19 cellular contexts compared by ENCODE assay signal in the genomic region with DNA sequence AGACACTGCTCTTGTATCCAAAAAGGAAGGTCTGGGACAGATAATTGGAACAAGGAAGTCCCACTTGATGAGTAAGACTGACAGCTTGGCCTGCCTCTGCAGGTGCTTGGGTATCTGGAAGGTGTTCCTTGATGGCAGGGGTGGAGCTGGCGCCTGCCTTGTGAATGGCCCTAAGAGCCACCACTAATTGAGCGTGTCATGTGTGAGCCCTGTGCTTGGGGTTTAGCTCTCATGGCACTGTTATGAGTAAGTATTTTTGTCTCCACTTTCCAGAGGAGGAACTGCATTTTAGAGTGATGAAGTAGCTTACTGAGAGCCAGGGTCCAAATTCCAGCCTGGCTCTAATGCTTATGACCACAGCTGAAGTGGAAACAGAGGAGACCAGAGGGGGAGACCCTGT.
"Had no signal": no experiment of that assay in that cellular context is flagged by ENCODE, and none has a peak within 500 bp of the region (broad histone marks: within the 10 kb centered on the region; RNA-seq: fewer than 3 reads in every experiment).

No MANE protein-coding gene starts in this region.

- H3K4me1 ChIP-seq: psoas muscle, stomach had no signal

- H3K36me3 ChIP-seq: esophagus squamous epithelium, stomach had no signal

- H3K27ac ChIP-seq: esophagus squamous epithelium, psoas muscle, stomach had no signal

- H3K9me3 ChIP-seq: esophagus squamous epithelium, mucosa of descending colon, psoas muscle, stomach had no signal

- ATAC-seq: activated CD4-positive, CD25-positive, alpha-beta regulatory T cell treated with anti-CD3 and anti-CD28 coated beads, Interleukin-2, amount 50 U/mL, for 24 hours; activated CD8-positive, alpha-beta T cell treated with anti-CD3 and anti-CD28 coated beads, Interleukin-2, amount 10 ng/mL, durations not matched to agents 7 days and 5 days; activated T-cell treated with anti-CD3 and anti-CD28 coated beads, Interleukin-2, amount 50 U/mL, for 4 hours; mucosa of descending colon; psoas muscle; right cardiac atrium; stimulated activated effector memory CD8-positive, alpha-beta T cell treated with anti-CD3 and anti-CD28 coated beads, Interleukin-12 subunit alpha, Interleukin-12 subunit beta, amount 100 ng/mL, for 72 hours had no signal

- DNase-seq: activated CD4-positive, alpha-beta T cell treated with anti-CD3 and anti-CD28 coated beads, Interleukin-2, amount 10 ng/mL, durations not matched to agents 7 days and 5 days; activated CD8-positive, alpha-beta T cell treated with anti-CD3 and anti-CD28 coated beads, Interleukin-2, amount 10 ng/mL, durations not matched to agents 7 days and 5 days; activated naive CD4-positive, alpha-beta T cell treated with anti-CD3 and anti-CD28 coated beads for 36 hours; activated T-cell treated with anti-CD3 and anti-CD28 coated beads, Interleukin-2, amount 50 U/mL, for 4 hours; anterior cingulate cortex; effector CD8-positive, alpha-beta T cell; esophagus squamous epithelium; immature natural killer cell; mesenchymal stem cell; mucosa of descending colon; naive B cell; psoas muscle; right cardiac atrium; stimulated activated CD4-positive, alpha-beta T cell treated with anti-CD3 and anti-CD28 coated beads, Interleukin-4, amount 100 ng/mL, for 24 hours; stomach; trophoblast cell had no signal

- H3K4me3 ChIP-seq: esophagus squamous epithelium, mucosa of descending colon, psoas muscle, smooth muscle cell, stomach had no signal
